In the genomic region with DNA sequence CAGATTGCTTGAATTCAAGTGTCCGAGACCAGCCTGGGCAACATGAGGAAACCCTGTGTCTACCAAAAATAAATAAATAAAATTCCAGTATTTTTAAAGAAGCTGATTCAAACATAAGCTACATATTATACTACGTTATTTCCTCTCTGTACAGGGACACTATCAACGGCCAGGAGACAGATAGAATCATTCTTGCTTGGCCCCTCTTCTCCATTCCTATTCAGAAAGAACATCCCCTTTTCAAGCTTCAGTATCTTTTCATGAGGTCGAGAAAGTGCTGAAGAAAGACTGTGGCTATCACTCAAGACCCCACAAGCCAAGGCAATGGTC, we compare ENCODE assay signal across 8 cellular contexts. TPM values are rescaled to one million over a fixed set of nuclear protein-coding genes. Genes with fewer than 3 reads are reported as not detected.
DNase-seq lines count a peak whose midpoint lies in the region; ATAC-seq and TF ChIP-seq lines count a peak whose summit lies in the region.

No MANE protein-coding gene starts in this region.

- BruUV-seq in Panc1 (replicated peaks; lab: Mats Ljungman, UMichigan): no TSS peak

- H3K4me2 ChIP-seq in BLaER1 (peak overlapping the region; percentile 83), fibroblast of lung (ENCODE audit: extremely low read depth, insufficient read depth, low read length) (peak overlapping the region; percentile 48)

- H2AFZ ChIP-seq in fibroblast of lung (ENCODE audit: low read length): peak overlapping the region; percentile 56

- H3K4me1 ChIP-seq in BLaER1 (peaks cover 29% of the 10 kb centered on the region), Panc1 (ENCODE audit: control insufficient read depth, insufficient read depth, low read length) (no peaks in the 10 kb centered on the region; the same call in 1 of the 2 replicates), fibroblast of lung (ENCODE audit: control insufficient read depth, extremely low read depth, insufficient read depth, low read length) (peaks cover 2% of the 10 kb centered on the region)

- H3K36me3 ChIP-seq in BLaER1: peaks cover 16% of the 10 kb centered on the region
- H3K36me3 ChIP-seq in Panc1 (ENCODE audit: control insufficient read depth, insufficient read depth, low read length): no peaks in the 10 kb centered on the region; the same call in 1 of the 2 replicates
- no peaks in the 10 kb centered on the region for H3K36me3 ChIP-seq in fibroblast of lung (ENCODE audit: control insufficient read depth, insufficient read depth, low read length)

- peak; percentile 28 for TF ChIP-seq CTCF in Panc1 (IDR thresholded peaks at IDR 0.05)
- peak in 1 of 2 donors; percentile 32 for TF ChIP-seq CTCF in fibroblast of lung (conservative IDR thresholded peaks at IDR 0.05 in 1 of 2, IDR thresholded peaks at IDR 0.05 in 1 of 2; ENCODE audit: low read depth in 1 of 2, low read length in 2 of 2)

- H4K20me1 ChIP-seq in BLaER1 (no peaks in the 10 kb centered on the region), fibroblast of lung (ENCODE audit: control insufficient read depth, extremely low read depth, insufficient read depth, low read length) (no peaks in the 10 kb centered on the region)

- CTCF ChIA-PET in Panc1 (lab: Charles Lee): interaction anchor here (0.6 to 0.7 kb wide), 3 partner anchors 201 to 1277 kb away, joined by 3 read pairs; no protein-coding TSS in a partner anchor

- POLR2A ChIA-PET in Panc1 (lab: Charles Lee): interaction anchor here (1.1 kb wide), 1 partner anchor 160 kb away, joined by 3 read pairs; no protein-coding TSS in a partner anchor

- in situ Hi-C loops in Panc1 (cut with HindIII; ENCODE audit: low pct_unique_long_range_greater_than_20kb, low sequenced_read_pairs): no loop called here

- DNase-seq in Panc1 (ENCODE audit: low read depth, low spot score) (no peak), fibroblast of lung (ENCODE audit: low read depth in 2 of 2) (no peak), skeletal muscle cell (ENCODE audit: low read depth) (no peak), NCI-H1436 treated with DMSO at 0.1 percent for 48 hours (lab: John Stamatoyannopoulos, UW) (no peak)
- DNase-seq in stimulated activated CD4-positive, alpha-beta T cell treated with anti-CD3 and anti-CD28 coated beads, Interleukin-2, amount 100 ng/mL, for 48 hours: no peak

- H3K27ac ChIP-seq in BLaER1: peak overlapping the region; percentile 92
- H3K27ac ChIP-seq in Panc1 (ENCODE audit: low read length): peak overlapping the region; percentile 65
- H3K27ac ChIP-seq in fibroblast of lung (ENCODE audit: insufficient read depth, low read length): peak overlapping the region; percentile 17

- H3K4me3 ChIP-seq in BLaER1: peak overlapping the region; percentile 92
- peak overlapping the region; percentile 74 to 92 for H3K4me3 ChIP-seq in Panc1 (ENCODE audit: low read depth in 2 of 2, low read length in 2 of 2)
- H3K4me3 ChIP-seq in fibroblast of lung (replicated peaks in 1 of 4; ENCODE audit: control extremely low read depth in 1 of 4, insufficient read depth in 1 of 4, low read depth in 3 of 4, low read length in 4 of 4): peak overlapping the region in 3 of 4 experiments; percentile 9 to 88 (median 61)
- H3K4me3 ChIP-seq in skeletal muscle cell (ENCODE audit: low read depth, low read length): peak overlapping the region; percentile 92

- intact Hi-C loops in Panc1 (cut with micrococcal nuclease; ENCODE audit: unreplicated experiment): loop anchor here (10.0 kb wide), 1 partner anchor 71 kb away; a partner anchor contains a TSS

- peak overlapping the region; percentile 94 for H3K9ac ChIP-seq in BLaER1
- no peak overlapping the region for H3K9ac ChIP-seq in fibroblast of lung (ENCODE audit: insufficient read depth, low read length)

- H3K27me3 ChIP-seq in BLaER1 (no peaks in the 10 kb centered on the region), Panc1 (ENCODE audit: control insufficient read depth, insufficient read depth, low read length) (no peaks in the 10 kb centered on the region), fibroblast of lung (ENCODE audit: control insufficient read depth, insufficient read depth, low read length) (no peaks in the 10 kb centered on the region)

- H3K79me2 ChIP-seq in fibroblast of lung (ENCODE audit: control insufficient read depth, insufficient read depth, low read length): peaks cover 19% of the 10 kb centered on the region

- H3K9me3 ChIP-seq in BLaER1: no peaks in the 10 kb centered on the region
- H3K9me3 ChIP-seq in Panc1 (ENCODE audit: control insufficient read depth, insufficient read depth, low read depth, low read length): no peaks in the 10 kb centered on the region
- H3K9me3 ChIP-seq in fibroblast of lung (ENCODE audit: control insufficient read depth, insufficient read depth, low read depth, low read length): no peaks in the 10 kb centered on the region

- ATAC-seq in GM21529 (IDR thresholded peaks at IDR 0.05; ENCODE audit: unreplicated experiment): peak; percentile 9
- ATAC-seq in Panc1: no peak; the same call in 1 of the 2 replicates
- ATAC-seq in HG03108 (IDR thresholded peaks at IDR 0.05; ENCODE audit: unreplicated experiment): no peak

RNA-seq across cellular contexts. Expression of a gene that starts 0.3 kb away (rescaled TPM):
- total RNA-seq in Panc1 (2021; ENCODE audit: unreplicated experiment) (34.5 TPM), fibroblast of lung (152 and 170 TPM in 2 replicates)
- 56.6 TPM for polyA plus RNA-seq in Panc1 (2012; ENCODE audit: insufficient read length)
- 61.0 and 71.8 TPM in 2 replicates for polyA plus RNA-seq in fibroblast of lung
- polyA plus RNA-seq in fibroblast of lung (2012): 61.1 and 85.9 TPM in 2 replicates
- polyA minus RNA-seq in fibroblast of lung (ENCODE audit: low replicate concordance): 9.4 and 14.5 TPM in 2 replicates

Comparison
In these comparisons a context has a peak if more than half of its experiments do, and no peak if none do; other contexts are left out.
1. H3K27ac ChIP-seq: peak in every context shown above with its lines; median percentile 92 in BLaER1; 65 in Panc1; 17 in fibroblast of lung.